In genomic region chr9:121118266-121118665, GRCh38 we compare ENCODE assay signal across 16 cellular contexts. TPM values are rescaled to one million over a fixed set of nuclear protein-coding genes. Genes with fewer than 3 reads are reported as not detected.
DNase-seq lines count a peak whose midpoint lies in the region; ATAC-seq lines count a peak whose summit lies in the region.
"Had no signal": no experiment of that assay in that cellular context is flagged by ENCODE, and none has a peak within 500 bp of the region (broad histone marks: within the 10 kb centered on the region; RNA-seq: fewer than 3 reads in every experiment).

No MANE protein-coding gene starts in this region.

- peaks cover 17 to 36% (median 25%) of the 10 kb centered on the region in 4 donors for H3K4me1 Mint-ChIP-seq in CD4-positive, alpha-beta memory T cell
- peaks cover 11 to 34% (median 26%) of the 10 kb centered on the region in 3 donors for H3K4me1 Mint-ChIP-seq in T-cell
- H3K4me1 Mint-ChIP-seq in stimulated activated naive B cell treated with anti-CD40 and anti-IgM and Interleukin-4, amounts not matched to agents 10 μg/mL and 1 μg/mL and 100 μg/mL, for 72 hours, result peaks cover 16 to 34% of the 10 kb centered on the region in 2 donors

- no peak overlapping the region for H3K4me3 Mint-ChIP-seq in CD4-positive, alpha-beta memory T cell
- no peak overlapping the region for H3K4me3 Mint-ChIP-seq in T-cell
- no peak overlapping the region for H3K4me3 Mint-ChIP-seq in stimulated activated naive B cell treated with anti-CD40 and anti-IgM and Interleukin-4, amounts not matched to agents 10 μg/mL and 1 μg/mL and 100 μg/mL, for 72 hours
- H3K4me3 Mint-ChIP-seq: B cell; CD8-positive, alpha-beta T cell; IgD-negative memory B cell had no signal

- intact Hi-C loops in CD4-positive, alpha-beta memory T cell (cut with micrococcal nuclease), result no loop called here

- H3K4me1 ChIP-seq in CD4-positive, alpha-beta memory T cell (ENCODE audit: insufficient read depth, low read length), result peaks cover 29% of the 10 kb centered on the region

- CTCF ChIA-PET in CD4-positive, alpha-beta memory T cell (lab: Charles Lee; ENCODE audit: partially characterized antibody), result no interaction called here
- CTCF ChIA-PET in T-cell (lab: Charles Lee), result interaction anchor here in 1 of 2 donors (0.9 kb wide), 1 partner anchor 12 kb away, joined by 3 read pairs; no protein-coding TSS in a partner anchor

- H3K4me3 ChIP-seq in CD4-positive, alpha-beta memory T cell (ENCODE audit: low read length in 2 of 2), result no peak overlapping the region

- peak overlapping the region in 4 of 7 donors; percentile 17 to 76 (median 48) for H3K27ac Mint-ChIP-seq in CD4-positive, alpha-beta memory T cell
- H3K27ac Mint-ChIP-seq in T-cell, result peak overlapping the region; percentile 55 to 73
- peak overlapping the region; percentile 56 for H3K27ac Mint-ChIP-seq in stimulated activated naive B cell treated with anti-CD40 and anti-IgM and Interleukin-4, amounts not matched to agents 10 μg/mL and 1 μg/mL and 100 μg/mL, for 72 hours
- H3K27ac Mint-ChIP-seq: B cell; CD8-positive, alpha-beta T cell; IgD-negative memory B cell had no signal

- DNase-seq in CD4-positive, alpha-beta memory T cell, result no peak
- DNase-seq in T-cell, result no peak
- DNase-seq in dermis microvascular lymphatic vessel endothelial cell (ENCODE audit: low read depth in 2 of 2), result peak; percentile 20 to 52
- no peak for DNase-seq in stimulated activated naive B cell treated with anti-CD40 and anti-IgM and Interleukin-4, amounts not matched to agents 10 μg/mL and 1 μg/mL and 100 μg/mL, for 72 hours
- DNase-seq in activated CD4-positive, CD25-positive, alpha-beta regulatory T cell (lab: John Stamatoyannopoulos, UW), result no peak
- DNase-seq in H4 (ENCODE audit: low spot score), result no peak
- DNase-seq in stimulated activated CD4-positive, alpha-beta T cell treated with anti-CD3 and anti-CD28 coated beads, Interleukin-2, amount 100 ng/mL, for 48 hours, result no peak
- DNase-seq: C1 segment of cervical spinal cord; CD8-positive, alpha-beta T cell; COR-L47; DMS153; DMS79 treated with DMSO at 0.1 percent for 48 hours; EL had no signal

- peaks cover 7% of the 10 kb centered on the region for H3K36me3 ChIP-seq in CD4-positive, alpha-beta memory T cell (ENCODE audit: insufficient read depth, low read length)

- no peak overlapping the region for H3K27ac ChIP-seq in CD4-positive, alpha-beta memory T cell (ENCODE audit: low read depth, low read length)

- no peak for ATAC-seq in T-cell (replicated peaks in 1 of 4)
- no peak for ATAC-seq in stimulated activated naive B cell treated with anti-CD40 and anti-IgM and Interleukin-4, amounts not matched to agents 10 μg/mL and 1 μg/mL and 100 μg/mL, for 72 hours (replicated peaks)
- ATAC-seq: CD8-positive, alpha-beta T cell; HCT116 had no signal

- H3K27me3 ChIP-seq in CD4-positive, alpha-beta memory T cell (ENCODE audit: insufficient read depth, low read length), result no peaks in the 10 kb centered on the region

- H3K9me3 ChIP-seq in CD4-positive, alpha-beta memory T cell (ENCODE audit: control insufficient read depth in 1 of 2, low read length in 2 of 2), result no peaks in the 10 kb centered on the region

- peaks cover 19 to 39% of the 10 kb centered on the region in 2 donors for H3K36me3 Mint-ChIP-seq in CD4-positive, alpha-beta memory T cell
- H3K36me3 Mint-ChIP-seq in T-cell, result peaks cover 33% of the 10 kb centered on the region
- H3K36me3 Mint-ChIP-seq in stimulated activated naive B cell treated with anti-CD40 and anti-IgM and Interleukin-4, amounts not matched to agents 10 μg/mL and 1 μg/mL and 100 μg/mL, for 72 hours, result peaks cover 22 to 35% of the 10 kb centered on the region in 2 donors

- no peaks in the 10 kb centered on the region for H3K27me3 Mint-ChIP-seq in CD4-positive, alpha-beta memory T cell
- no peaks in the 10 kb centered on the region for H3K27me3 Mint-ChIP-seq in T-cell
- H3K27me3 Mint-ChIP-seq in stimulated activated naive B cell treated with anti-CD40 and anti-IgM and Interleukin-4, amounts not matched to agents 10 μg/mL and 1 μg/mL and 100 μg/mL, for 72 hours, result no peaks in the 10 kb centered on the region
- H3K27me3 Mint-ChIP-seq: B cell, IgD-negative memory B cell had no signal

- POLR2A ChIA-PET in CD4-positive, alpha-beta memory T cell (lab: Charles Lee; ENCODE audit: partially characterized antibody), result no interaction called here
- POLR2A ChIA-PET in T-cell (lab: Charles Lee), result no interaction called here

- H3K9me3 Mint-ChIP-seq in CD4-positive, alpha-beta memory T cell, result no peaks in the 10 kb centered on the region
- H3K9me3 Mint-ChIP-seq in T-cell, result no peaks in the 10 kb centered on the region
- H3K9me3 Mint-ChIP-seq in stimulated activated naive B cell treated with anti-CD40 and anti-IgM and Interleukin-4, amounts not matched to agents 10 μg/mL and 1 μg/mL and 100 μg/mL, for 72 hours, result no peaks in the 10 kb centered on the region
- H3K9me3 Mint-ChIP-seq: CD8-positive, alpha-beta T cell; IgD-negative memory B cell had no signal

RNA-seq across cellular contexts. Expression of gene CNTRL, which starts 43.5 kb away (rescaled TPM):
- total RNA-seq in CD4-positive, alpha-beta memory T cell, result 100 to 1,000 TPM; 119 to 122 TPM
- 10 to 100 TPM in 1 of 2 donors, 1 to 10 TPM in 1; 1.5 to 38.0 TPM for polyA plus RNA-seq in CD4-positive, alpha-beta memory T cell
- total RNA-seq in T-cell (100 to 1,000 TPM in 1 of 5 donors, 10 to 100 TPM in 4; 84.6 to 101 (median 93.7) TPM), dermis microvascular lymphatic vessel endothelial cell (6.2 and 8.1 TPM in 2 replicates)
- total RNA-seq in H4 (2014; rRNA removed; shearing (Covaris generic)), result 7.9 and 8.6 TPM in 2 replicates

Comparison
In these comparisons a context has a peak if more than half of its experiments do, and no peak if none do; other contexts are left out.
1. DNase-seq: peak in dermis microvascular lymphatic vessel endothelial cell (2 of 2); none in CD4-positive, alpha-beta memory T cell (0 of 5), T-cell (0 of 34), stimulated activated naive B cell treated with anti-CD40 and anti-IgM and Interleukin-4, amounts not matched to agents 10 μg/mL and 1 μg/mL and 100 μg/mL, for 72 hours (single experiment), activated CD4-positive, CD25-positive, alpha-beta regulatory T cell (0 of 4), H4 (single experiment) and stimulated activated CD4-positive, alpha-beta T cell treated with anti-CD3 and anti-CD28 coated beads, Interleukin-2, amount 100 ng/mL, for 48 hours (0 of 2).
2. Peak in every context shown above with its lines, with median percentiles within 50 percentile points of each other: H3K27ac Mint-ChIP-seq.